1 cellular context compared by ENCODE assay signal in genomic region chr20:62952373-62953166, GRCh38.
TF ChIP-seq lines count a peak whose summit lies in the region.

A gene with protein sequence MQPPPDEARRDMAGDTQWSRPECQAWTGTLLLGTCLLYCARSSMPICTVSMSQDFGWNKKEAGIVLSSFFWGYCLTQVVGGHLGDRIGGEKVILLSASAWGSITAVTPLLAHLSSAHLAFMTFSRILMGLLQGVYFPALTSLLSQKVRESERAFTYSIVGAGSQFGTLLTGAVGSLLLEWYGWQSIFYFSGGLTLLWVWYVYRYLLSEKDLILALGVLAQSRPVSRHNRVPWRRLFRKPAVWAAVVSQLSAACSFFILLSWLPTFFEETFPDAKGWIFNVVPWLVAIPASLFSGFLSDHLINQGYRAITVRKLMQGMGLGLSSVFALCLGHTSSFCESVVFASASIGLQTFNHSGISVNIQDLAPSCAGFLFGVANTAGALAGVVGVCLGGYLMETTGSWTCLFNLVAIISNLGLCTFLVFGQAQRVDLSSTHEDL (plus strand): TSS chr20:62952709. CDS start chr20:62952831, 122 bp downstream.

TF ChIP-seq in HepG2, 621 proteins besides CTCF, POLR2A, EP300 and RAD21 (continued from another document):
- TF ChIP-seq ZBTB40 (IDR thresholded peaks at IDR 0.05): no peak
- peak; percentile 87 for TF ChIP-seq ZBTB40 (CRISPR knock-in tag; IDR thresholded peaks at IDR 0.05)
- TF ChIP-seq ATF3 (CRISPR knock-in tag; IDR thresholded peaks at IDR 0.05): peak; percentile 69; the same call in 1 of the 2 replicates
